ENCODE assay signal across 1 cellular context in genomic region chr22:20270190-20271113, GRCh38. TPM values are rescaled to one million over a fixed set of nuclear protein-coding genes. Genes with fewer than 3 reads are reported as not detected.
"Had no signal": no experiment of that assay in that cellular context is flagged by ENCODE, and none has a peak within 500 bp of the region (broad histone marks: within the 10 kb centered on the region; RNA-seq: fewer than 3 reads in every experiment).

No MANE protein-coding gene starts in this region.

RNA-seq across cellular contexts. Expression of gene RTN4R, which starts 2.3 kb away (rescaled TPM):
- total RNA-seq: activated B cell treated with CpG ODN at 0.5 μM for 24 hours had no signal
